Comparison of ENCODE assay signal across 9 cellular contexts in the genomic region with DNA sequence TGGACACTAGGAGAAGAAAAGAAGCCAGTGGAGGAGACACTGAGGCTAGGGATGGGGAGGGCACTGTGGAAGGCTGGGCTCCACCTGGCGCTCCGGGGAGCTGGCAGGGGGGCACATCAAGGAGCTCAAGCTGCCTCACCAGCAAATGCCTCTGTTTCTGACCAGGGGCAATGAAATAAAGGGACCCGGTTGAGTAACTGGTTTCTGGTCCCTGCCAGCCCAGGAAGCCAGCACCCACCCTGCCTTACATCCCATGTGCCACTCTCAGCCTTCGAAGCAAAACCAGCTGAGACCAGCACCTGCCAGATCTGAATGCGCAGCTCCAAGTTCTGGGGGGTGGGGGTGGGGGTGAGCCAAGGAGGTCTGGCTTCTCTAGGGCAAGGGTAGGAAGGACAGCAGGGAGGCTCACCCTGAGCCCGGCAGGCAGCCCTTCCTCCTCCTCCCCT. TPM values are rescaled to one million over a fixed set of nuclear protein-coding genes. Genes with fewer than 3 reads are reported as not detected.
DNase-seq lines count a peak whose midpoint lies in the region; ATAC-seq and TF ChIP-seq lines count a peak whose summit lies in the region.
"Had no signal": no experiment of that assay in that cellular context is flagged by ENCODE, and none has a peak within 500 bp of the region (broad histone marks: within the 10 kb centered on the region; RNA-seq: fewer than 3 reads in every experiment).

No MANE protein-coding gene starts in this region.

- peak overlapping the region; percentile 66 for H3K4me3 Mint-ChIP-seq in T-helper 17 cell

- H3K27me3 ChIP-seq in right atrium auricular region (no peaks in the 10 kb centered on the region), smooth muscle cell (ENCODE audit: low read depth) (peaks cover 19% of the 10 kb centered on the region)

- 48% methylated on average over 6 of the region's 6 CpGs for WGBS in smooth muscle cell (ENCODE audit: low lambda C conversion rate)

- H3K4me3 ChIP-seq in right atrium auricular region (peak overlapping the region in 1 of 2 donors; percentile 47), smooth muscle cell (peak overlapping the region; percentile 49)

- H3K4me1 ChIP-seq in right atrium auricular region = peaks cover 0 to 16% of the 10 kb centered on the region in 2 donors
- H3K4me1 ChIP-seq in smooth muscle cell (ENCODE audit: low read depth) = peaks cover 5% of the 10 kb centered on the region

- no peaks in the 10 kb centered on the region for H3K79me2 ChIP-seq in smooth muscle cell (ENCODE audit: low read depth)

- H2AFZ ChIP-seq in smooth muscle cell (ENCODE audit: low read depth) = no peak overlapping the region

- no peaks in the 10 kb centered on the region for H3K9me3 ChIP-seq in T-helper 17 cell (ENCODE audit: control insufficient read depth, low read length, poor library complexity, severe bottlenecking)
- no peaks in the 10 kb centered on the region for H3K9me3 ChIP-seq in right atrium auricular region
- H3K9me3 ChIP-seq in smooth muscle cell (replicated peaks; ENCODE audit: low read depth) = no peaks in the 10 kb centered on the region

- no peak for TF ChIP-seq CTCF in right atrium auricular region (IDR thresholded peaks at IDR 0.05)
- no peak for TF ChIP-seq CTCF in smooth muscle cell (IDR thresholded peaks at IDR 0.05; ENCODE audit: borderline replicate concordance, insufficient read depth, poor library complexity, severe bottlenecking)

- peak overlapping the region; percentile 89 for H3K4me2 ChIP-seq in smooth muscle cell

- peaks cover 6% of the 10 kb centered on the region for H3K36me3 Mint-ChIP-seq in T-helper 17 cell (ENCODE audit: low read depth)

- DNase-seq in NCI-H146 (lab: John Stamatoyannopoulos, UW) (peak; percentile 43), NCI-H146 treated with DMSO at 0.1 percent for 48 hours (lab: John Stamatoyannopoulos, UW; ENCODE audit: unreplicated experiment) (no peak), T-helper 17 cell (no peak), right atrium auricular region (ENCODE audit: low spot score) (peak; percentile 50), smooth muscle cell (lab: John Stamatoyannopoulos, UW; ENCODE audit: unreplicated experiment) (no peak), kidney glomerular epithelial cell (lab: John Stamatoyannopoulos, UW) (no peak), NCI-H82 treated with DMSO at 0.1 percent for 48 hours (lab: John Stamatoyannopoulos, UW; ENCODE audit: unreplicated experiment) (no peak)

- H3K27ac Mint-ChIP-seq in T-helper 17 cell = peak overlapping the region; percentile 43

- H3K27ac ChIP-seq in right atrium auricular region (no peak overlapping the region), smooth muscle cell (ENCODE audit: low read depth) (no peak overlapping the region)

- ATAC-seq in T-helper 17 cell (no peak), GM18502 (IDR thresholded peaks at IDR 0.05; ENCODE audit: poor library complexity, unreplicated experiment) (no peak)

- H3K36me3 ChIP-seq in right atrium auricular region (no peaks in the 10 kb centered on the region), smooth muscle cell (ENCODE audit: low read depth) (no peaks in the 10 kb centered on the region)

- H4K20me1 ChIP-seq in smooth muscle cell (ENCODE audit: low read depth) = no peaks in the 10 kb centered on the region

- H3K4me1 Mint-ChIP-seq in T-helper 17 cell = peaks cover 9% of the 10 kb centered on the region

- no peak overlapping the region for H3K9ac ChIP-seq in smooth muscle cell (ENCODE audit: low read depth)

- H3K27me3 Mint-ChIP-seq in T-helper 17 cell = peaks cover 31% of the 10 kb centered on the region

- H3F3A ChIP-seq in smooth muscle cell (ENCODE audit: low read depth) = no peaks in the 10 kb centered on the region

RNA-seq across cellular contexts. Expression of gene PAK6, which starts 0.4 kb away (rescaled TPM):
- total RNA-seq in T-helper 17 cell (not detected), right atrium auricular region (10 to 100 TPM; 15.3 to 32.5 TPM), smooth muscle cell (1.6 and 3.2 TPM in 2 replicates)
- 0.29 and 2.2 TPM in 2 replicates for polyA plus RNA-seq in smooth muscle cell
- total RNA-seq: dermis microvascular lymphatic vessel endothelial cell had no signal

RNA-seq across cellular contexts. Expression of gene ANKRD63, which starts 44.4 kb away (rescaled TPM):
- total RNA-seq in T-helper 17 cell (under 1 TPM in 1 of 2 donors, not detected in 1; 0.42 TPM), right atrium auricular region (1 to 10 TPM in 1 of 2 donors, under 1 TPM in 1; 0.44 to 1.3 TPM), smooth muscle cell (not detected in 2 replicates)
- 0.15 TPM in 1 of 2 replicates, not detected in the other for polyA plus RNA-seq in smooth muscle cell
- total RNA-seq: dermis microvascular lymphatic vessel endothelial cell had no signal

Comparison
In these comparisons a context has a peak if more than half of its experiments do, and no peak if none do; other contexts are left out.
1. DNase-seq: peak in NCI-H146 (single experiment) and right atrium auricular region (single experiment); none in NCI-H146 treated with DMSO at 0.1 percent for 48 hours (single experiment), T-helper 17 cell (0 of 3), smooth muscle cell (single experiment), kidney glomerular epithelial cell (single experiment) and NCI-H82 treated with DMSO at 0.1 percent for 48 hours (single experiment).